ENCODE assay signal across 8 cellular contexts in the genomic region with DNA sequence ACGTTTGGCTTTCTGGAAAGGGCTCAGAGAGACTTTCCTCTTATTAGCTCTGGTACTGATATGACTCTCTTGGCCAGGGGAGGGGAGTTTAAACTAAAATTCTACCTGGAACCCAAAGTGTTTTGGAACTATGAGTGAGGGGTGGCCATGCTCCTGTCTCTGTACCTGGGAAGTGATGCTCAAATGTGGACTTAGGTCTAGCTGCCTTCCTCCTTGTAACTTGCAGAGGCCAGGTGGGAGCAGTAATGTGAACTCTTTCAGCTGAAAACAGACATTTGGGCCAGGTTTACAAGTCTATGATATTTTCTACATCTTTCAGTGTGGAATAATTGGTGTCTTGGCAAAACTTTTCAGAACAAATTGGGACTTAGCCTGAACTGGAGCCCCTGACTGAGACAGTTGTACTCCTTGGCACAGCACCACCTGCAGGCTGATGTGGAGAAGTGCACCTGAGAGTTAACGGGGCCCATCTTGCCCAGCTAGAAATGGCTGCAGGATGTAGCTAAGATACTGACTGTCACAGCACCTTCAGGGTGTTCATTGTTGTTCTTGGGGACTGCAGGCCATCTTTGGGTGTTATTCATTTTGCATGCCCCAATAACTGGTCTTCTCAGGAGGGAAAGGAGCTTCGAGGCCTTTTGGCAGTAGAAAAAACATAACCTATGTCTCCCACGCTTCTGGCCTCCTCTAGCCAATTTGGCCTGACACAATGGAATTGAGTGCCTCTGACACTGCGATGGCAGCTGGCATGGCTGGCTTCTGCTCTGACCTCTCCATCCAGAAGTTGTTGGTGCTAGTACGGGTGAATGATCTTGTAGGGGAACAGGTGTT. TPM values are rescaled to one million over a fixed set of nuclear protein-coding genes. Genes with fewer than 3 reads are reported as not detected.
DNase-seq lines count a peak whose midpoint lies in the region; ATAC-seq and TF ChIP-seq lines count a peak whose summit lies in the region.

No MANE protein-coding gene starts in this region.

- H3K9me3 ChIP-seq in AG04450 (ENCODE audit: control insufficient read depth, insufficient read depth, low read length) (no peaks in the 10 kb centered on the region), liver (ENCODE audit: control insufficient read depth in 4 of 4, low read length in 3 of 4) (no peaks in the 10 kb centered on the region)

- no peaks in the 10 kb centered on the region for H3K4me1 ChIP-seq in liver (ENCODE audit: control insufficient read depth in 4 of 4, insufficient read depth in 4 of 4, low read length in 3 of 4)

- POLR2A ChIA-PET in AG04450 (lab: Yijun Ruan, JAX) = interaction anchor here (0.6 kb wide), 1 partner anchor 79 kb away, joined by 4 read pairs; no protein-coding TSS in a partner anchor

- ATAC-seq in GM18508 (IDR thresholded peaks at IDR 0.05; ENCODE audit: insufficient read depth, unreplicated experiment) (peak; percentile 41), HG02981 (IDR thresholded peaks at IDR 0.05; ENCODE audit: unreplicated experiment) (peak; percentile 82)

- TF ChIP-seq CTCF in AG04450 (IDR thresholded peaks at IDR 0.05; ENCODE audit: low read depth, low read length) (peak; percentile 93), liver (IDR thresholded peaks at IDR 0.05; ENCODE audit: low read depth, low read length, missing input control) (peak; percentile 79)

- no peak overlapping the region for H3K27ac ChIP-seq in AG04450 (ENCODE audit: low read depth, low read length)
- no peak overlapping the region for H3K27ac ChIP-seq in liver (ENCODE audit: low read depth in 1 of 2, low read length in 2 of 2)

- H3K9ac ChIP-seq in liver (ENCODE audit: low read depth in 1 of 2, low read length in 2 of 2) = no peak overlapping the region

- no peaks in the 10 kb centered on the region for H3K36me3 ChIP-seq in liver (ENCODE audit: control insufficient read depth in 4 of 4, insufficient read depth in 3 of 4, low read depth in 1 of 4, low read length in 3 of 4)

- WGBS in liver = 63% methylated on average over 6 of the region's 6 CpGs

- peak; percentile 74 to 85 for TF ChIP-seq RAD21 in liver (IDR thresholded peaks at IDR 0.05)

- DNase-seq in AG04450 (ENCODE audit: low read depth, low spot score) (peak; percentile 53), NCI-H2171 treated with DMSO at 0.1 percent for 48 hours (lab: John Stamatoyannopoulos, UW) (peak; percentile 45)
- peak; percentile 14 to 43 (median 30) for DNase-seq in activated CD4-positive, CD25-positive, alpha-beta regulatory T cell (lab: John Stamatoyannopoulos, UW)
- DNase-seq in central memory CD4-positive, alpha-beta T cell = peak; percentile 41
- DNase-seq in stimulated activated CD4-positive, alpha-beta T cell treated with anti-CD3 and anti-CD28 coated beads, Interleukin-4, amount 100 ng/mL, for 48 hours (ENCODE audit: low read depth in 2 of 2) = peak; percentile 57 to 61

- H3K4me3 ChIP-seq in AG04450 (ENCODE audit: low read depth, low read length) = no peak overlapping the region
- no peak overlapping the region for H3K4me3 ChIP-seq in liver (ENCODE audit: low read depth in 1 of 3, low read length in 3 of 3)

- H3K27me3 ChIP-seq in AG04450 (ENCODE audit: control insufficient read depth, insufficient read depth, low read length) (no peaks in the 10 kb centered on the region), liver (ENCODE audit: control insufficient read depth in 4 of 4, insufficient read depth in 4 of 4, low read length in 3 of 4) (no peaks in the 10 kb centered on the region)

- CTCF ChIA-PET in AG04450 (lab: Charles Lee) = interaction anchor here (0.5 to 4.7 kb wide), 50 partner anchors 9 to 1477 kb away, joined by 3 to 147 read pairs (median 4); a partner anchor contains a TSS

TF ChIP-seq in liver, 16 proteins besides CTCF, POLR2A, EP300 and RAD21:
- TF ChIP-seq YY1 (IDR thresholded peaks at IDR 0.05) (peak; percentile 46), SP1 (IDR thresholded peaks at IDR 0.05) (no peak)
TF ChIP-seq in liver: peak in this region for 1.

RNA-seq across cellular contexts. Expression of a gene that starts 37.1 kb away (rescaled TPM):
- polyA plus RNA-seq in AG04450 (2011; rRNA removed) = 31.2 and 46.1 TPM in 2 replicates
- 22.3 and 36.9 TPM in 2 replicates for polyA minus RNA-seq in AG04450 (2011; rRNA and poly(A)+ RNA removed)
- total RNA-seq in liver = 1 to 10 TPM in 1 of 2 donors, under 1 TPM in 1; 0.42 to 2.0 TPM
- polyA plus RNA-seq in liver = under 1 TPM; 0.18 to 0.22 TPM

Comparison
In these comparisons a context has a peak if more than half of its experiments do, and no peak if none do; other contexts are left out.
1. RNA of a gene that starts 37.1 kb away (polyA plus RNA-seq): 31.2 to 46.1 TPM in AG04450; 0.18 to 0.22 TPM in liver; every median in the first group is over 10 times any median in the second.
2. Peak in every context shown above with its lines, with median percentiles within 50 percentile points of each other: DNase-seq.